ENCODE assay signal across 13 cellular contexts in genomic region chr19:38012290-38012689, GRCh38.
DNase-seq lines count a peak whose midpoint lies in the region; ATAC-seq and TF ChIP-seq lines count a peak whose summit lies in the region.
"Had no signal": no experiment of that assay in that cellular context is flagged by ENCODE, and none has a peak within 500 bp of the region (broad histone marks: within the 10 kb centered on the region; RNA-seq: fewer than 3 reads in every experiment).

No MANE protein-coding gene starts in this region.

- H3K27ac ChIP-seq in HEK293 (ENCODE audit: extremely low read depth, low read depth, low read length) (no peak overlapping the region), iPS-18a (ENCODE audit: low read length) (no peak overlapping the region), temporal lobe (ENCODE audit: low read depth, low read length) (peak overlapping the region; percentile 78)

- no peaks in the 10 kb centered on the region for H3K27me3 ChIP-seq in iPS-18a (ENCODE audit: control insufficient read depth, insufficient read depth, low read length)

- no peak overlapping the region for H3K4me3 Mint-ChIP-seq in WTC11

- H3K27ac Mint-ChIP-seq in WTC11: peak overlapping the region; percentile 99

- peak overlapping the region; percentile 3 for H3K9ac ChIP-seq in iPS-18a (ENCODE audit: low read length)

- TF ChIP-seq CTCF in HEK293 (tag by site-specific recombination; IDR thresholded peaks at IDR 0.05) (no peak), WTC11 (IDR thresholded peaks at IDR 0.05) (no peak)

- H3K9me3 Mint-ChIP-seq in WTC11: no peaks in the 10 kb centered on the region

- no peak for TF ChIP-seq POLR2A in GM18505 (IDR thresholded peaks at IDR 0.05; ENCODE audit: borderline replicate concordance, extremely low read depth, insufficient read depth, insufficient read length)

- POLR2A ChIA-PET in HEK293 (lab: Yijun Ruan, JAX): interaction anchor here (0.6 kb wide), 1 partner anchor 107 kb away, joined by 6 read pairs; no protein-coding TSS in a partner anchor
- POLR2A ChIA-PET in WTC11 (lab: Charles Lee): interaction anchor here (2.1 kb wide), 1 partner anchor 8 kb away, joined by 17 read pairs; no protein-coding TSS in a partner anchor

- no peak for DNase-seq in WTC11 (ENCODE audit: low spot score)
- DNase-seq in SK-N-DZ (ENCODE audit: low spot score): no peak
- DNase-seq: COR-L47, NCI-H1048, NCI-H146, NCI-H2081, NCI-H748 treated with DMSO at 0.1 percent for 48 hours, PC-3 had no signal

- H3K4me1 Mint-ChIP-seq in WTC11: peaks cover 33% of the 10 kb centered on the region

- peak; percentile 53 for ATAC-seq in WTC11
- no peak for ATAC-seq in HG03045 (IDR thresholded peaks at IDR 0.05; ENCODE audit: unreplicated experiment)
- ATAC-seq in GM18505 (IDR thresholded peaks at IDR 0.05; ENCODE audit: unreplicated experiment): no peak
- ATAC-seq: PC-3 had no signal

- H3K4me3 ChIP-seq in HEK293 (ENCODE audit: low read depth, low read length): no peak overlapping the region
- H3K4me3 ChIP-seq in iPS-18a (ENCODE audit: low read length): no peak overlapping the region

- no peaks in the 10 kb centered on the region for H3K27me3 Mint-ChIP-seq in WTC11 (ENCODE audit: low read depth)

- no peaks in the 10 kb centered on the region for H3K36me3 Mint-ChIP-seq in WTC11

- H3K9me3 ChIP-seq in HEK293 (ENCODE audit: control insufficient read depth, insufficient read depth, low read depth, low read length) (no peaks in the 10 kb centered on the region; the same call in 1 of the 2 replicates), iPS-18a (ENCODE audit: control insufficient read depth, low read depth, low read length) (no peaks in the 10 kb centered on the region)

- H3K4me1 ChIP-seq in HEK293 (ENCODE audit: control insufficient read depth, insufficient read depth, low read length): no peaks in the 10 kb centered on the region
- peaks cover 14% of the 10 kb centered on the region for H3K4me1 ChIP-seq in iPS-18a (ENCODE audit: control insufficient read depth, low read depth, low read length)

- H3K36me3 ChIP-seq in HEK293 (ENCODE audit: control insufficient read depth in 2 of 2, insufficient read depth in 1 of 2, low read length in 2 of 2) (peaks cover 0 to under 1% of the 10 kb centered on the region in 2 experiments; a peak in 1 of 3 replicates), iPS-18a (ENCODE audit: control insufficient read depth, low read depth, low read length) (no peaks in the 10 kb centered on the region)

- CTCF ChIA-PET in HEK293 (lab: Yijun Ruan, JAX) (interaction anchor here (0.7 to 2.0 kb wide), 3 partner anchors 9 to 110 kb away, joined by 3 to 10 read pairs (median 3); no protein-coding TSS in a partner anchor), WTC11 (lab: Charles Lee) (interaction anchor here (0.6 to 2.1 kb wide), 10 partner anchors 8 to 114 kb away, joined by 3 to 14 read pairs (median 4); no protein-coding TSS in a partner anchor)

TF ChIP-seq in HEK293, 187 proteins besides CTCF, POLR2A, EP300 and RAD21:
- TF ChIP-seq HOXD13 (CRISPR knock-in tag; IDR thresholded peaks at IDR 0.05; ENCODE audit: borderline replicate concordance) (no peak), ZNF121 (tag by site-specific recombination; IDR thresholded peaks at IDR 0.05) (peak; percentile 18; the same call in 1 of the 2 replicates), ZNF391 (tag by site-specific recombination; IDR thresholded peaks at IDR 0.05; ENCODE audit: borderline replicate concordance, low read depth) (no peak), RBAK (tag by site-specific recombination; IDR thresholded peaks at IDR 0.05) (no peak)

TF ChIP-seq in WTC11, 78 proteins besides CTCF, POLR2A, EP300 and RAD21:
- TF ChIP-seq SMAD3 (CRISPR knock-in tag; IDR thresholded peaks at IDR 0.05; ENCODE audit: borderline replicate concordance): no peak
- TF ChIP-seq ARID4B (CRISPR knock-in tag; IDR thresholded peaks at IDR 0.05; ENCODE audit: borderline replicate concordance): no peak
- no peak for TF ChIP-seq RELA (CRISPR knock-in tag; IDR thresholded peaks at IDR 0.05; ENCODE audit: borderline replicate concordance)
- TF ChIP-seq TCF7 (CRISPR knock-in tag; IDR thresholded peaks at IDR 0.05; ENCODE audit: low read depth): no peak
- TF ChIP-seq, protein P1, sequence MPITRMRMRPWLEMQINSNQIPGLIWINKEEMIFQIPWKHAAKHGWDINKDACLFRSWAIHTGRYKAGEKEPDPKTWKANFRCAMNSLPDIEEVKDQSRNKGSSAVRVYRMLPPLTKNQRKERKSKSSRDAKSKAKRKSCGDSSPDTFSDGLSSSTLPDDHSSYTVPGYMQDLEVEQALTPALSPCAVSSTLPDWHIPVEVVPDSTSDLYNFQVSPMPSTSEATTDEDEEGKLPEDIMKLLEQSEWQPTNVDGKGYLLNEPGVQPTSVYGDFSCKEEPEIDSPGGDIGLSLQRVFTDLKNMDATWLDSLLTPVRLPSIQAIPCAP (CRISPR knock-in tag; IDR thresholded peaks at IDR 0.05): no peak
- no peak for TF ChIP-seq ATF1 (CRISPR knock-in tag; IDR thresholded peaks at IDR 0.05)
TF ChIP-seq in WTC11: peak in this region for 0.

Comparison
In these comparisons a context has a peak if more than half of its experiments do, and no peak if none do; other contexts are left out.
1. Of the 8 proteins assayed by ChIP-seq in both HEK293 and WTC11: peak only in HEK293: ZNF121; only in WTC11: none; in both: none; in neither: 7.